Comparison of ENCODE assay signal across 1 cellular context in genomic region chr2:207770602-207771404, GRCh38.
TF ChIP-seq lines count a peak whose summit lies in the region.

No MANE protein-coding gene starts in this region.

TF ChIP-seq in neural cell, 6 proteins besides CTCF, POLR2A, EP300 and RAD21 (continued from another document):
- TF ChIP-seq REST (IDR thresholded peaks at IDR 0.05; ENCODE audit: borderline replicate concordance) = no peak
TF ChIP-seq in neural cell: peak in this region for 0.
